ENCODE assay signal across 19 cellular contexts in genomic region chr2:135952891-135953290, GRCh38.
"Had no signal": no experiment of that assay in that cellular context is flagged by ENCODE, and none has a peak within 500 bp of the region (broad histone marks: within the 10 kb centered on the region; RNA-seq: fewer than 3 reads in every experiment).

No MANE protein-coding gene starts in this region.

- H3K9me3 ChIP-seq: esophagus squamous epithelium, heart left ventricle, prostate gland had no signal

- H3K4me3 ChIP-seq: esophagus squamous epithelium, heart left ventricle, prostate gland had no signal

- H3K4me1 ChIP-seq: prostate gland had no signal

- H3K27me3 ChIP-seq: brain microvascular endothelial cell, esophagus squamous epithelium, heart left ventricle had no signal

- DNase-seq: activated CD4-positive, alpha-beta T cell treated with anti-CD3 and anti-CD28 coated beads for 36 hours; activated CD8-positive, alpha-beta memory T cell treated with anti-CD3 and anti-CD28 coated beads, Interleukin-2, amount 50 U/mL, for 4 hours; activated CD8-positive, alpha-beta T cell treated with anti-CD3 and anti-CD28 coated beads, Interleukin-2, amount 10 ng/mL, durations not matched to agents 7 days and 5 days; activated gamma-delta T cell treated with Interleukin-2 at 50 U/mL for 16 hours; activated naive CD8-positive, alpha-beta T cell treated with anti-CD3 and anti-CD28 coated beads for 36 hours; activated T-cell treated with anti-CD3 and anti-CD28 coated beads, Interleukin-2, amount 50 U/mL, for 48 hours; brain microvascular endothelial cell; effector CD8-positive, alpha-beta T cell; esophagus squamous epithelium; heart left ventricle; immature natural killer cell; nephron progenitor cell; right cardiac atrium; small intestine; stimulated activated CD4-positive, alpha-beta T cell treated with anti-CD3 and anti-CD28 coated beads, Interleukin-4, amount 100 ng/mL, for 4 hours; stimulated activated naive CD8-positive, alpha-beta T cell treated with anti-CD3 and anti-CD28 coated beads, Interleukin-15, amount 100 ng/mL, for 72 hours; T-cell; T1000 had no signal

- H3K36me3 ChIP-seq: brain microvascular endothelial cell, prostate gland had no signal

- H3K27ac ChIP-seq: brain microvascular endothelial cell, esophagus squamous epithelium, heart left ventricle, prostate gland had no signal

- ATAC-seq: activated CD4-positive, alpha-beta T cell treated with anti-CD3 and anti-CD28 coated beads for 36 hours; activated CD8-positive, alpha-beta T cell treated with anti-CD3 and anti-CD28 coated beads, Interleukin-2, amount 10 ng/mL, durations not matched to agents 7 days and 5 days; heart left ventricle; right cardiac atrium; stimulated activated naive CD8-positive, alpha-beta T cell treated with anti-CD3 and anti-CD28 coated beads, Interleukin-15, amount 100 ng/mL, for 72 hours; T-cell had no signal
